In the genomic region with DNA sequence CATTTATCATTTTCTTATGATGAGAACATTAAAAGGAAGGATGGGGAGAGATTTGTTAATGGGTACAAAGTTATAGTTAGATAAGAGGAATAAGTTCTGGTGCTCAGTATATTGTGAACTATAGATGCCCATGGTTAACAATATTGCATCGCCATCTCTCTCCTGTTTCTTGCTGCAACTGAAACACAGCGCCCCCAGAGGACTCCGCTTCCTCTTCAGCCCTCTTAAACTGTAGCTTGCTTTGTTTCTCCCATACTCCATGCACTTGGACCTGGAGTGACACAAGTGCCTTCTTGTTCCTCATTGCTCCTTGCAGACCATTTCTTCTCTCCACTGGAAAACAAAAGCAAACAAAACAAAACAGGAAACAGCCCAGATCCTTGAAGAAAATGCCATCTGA, we compare ENCODE assay signal across 8 cellular contexts.
A peak's percentile ranks its signal among the peaks of the same experiment; 100 is the strongest.
DNase-seq lines count a peak whose midpoint lies in the region; ATAC-seq and TF ChIP-seq lines count a peak whose summit lies in the region.

No MANE protein-coding gene starts in this region.

- H3K27me3 Mint-ChIP-seq in CD8-positive, alpha-beta memory T cell = peaks cover 4 to 9% of the 10 kb centered on the region in 2 donors

- no peaks in the 10 kb centered on the region for H3K36me3 ChIP-seq in heart right ventricle
- H3K36me3 ChIP-seq in CD8-positive, alpha-beta memory T cell (ENCODE audit: insufficient read depth, low read length) = no peaks in the 10 kb centered on the region

- H3K9me3 ChIP-seq in heart right ventricle = no peaks in the 10 kb centered on the region
- no peaks in the 10 kb centered on the region for H3K9me3 ChIP-seq in CD8-positive, alpha-beta memory T cell (ENCODE audit: low read length)

- H3K4me3 ChIP-seq in AG04449 (ENCODE audit: low read depth, low read length) (no peak overlapping the region), heart right ventricle (no peak overlapping the region)
- no peak overlapping the region for H3K4me3 ChIP-seq in CD8-positive, alpha-beta memory T cell (ENCODE audit: low read length)

- no peaks in the 10 kb centered on the region for H3K4me1 ChIP-seq in heart right ventricle
- H3K4me1 ChIP-seq in CD8-positive, alpha-beta memory T cell (ENCODE audit: insufficient read depth, low read length) = no peaks in the 10 kb centered on the region

- H3K4me3 Mint-ChIP-seq in CD8-positive, alpha-beta memory T cell = no peak overlapping the region

- intact Hi-C loops in heart right ventricle (cut with DNase I) = no loop called here

- 28 to 45% methylated on average over 3 of the region's 3 CpGs for WGBS in heart right ventricle, 2 donors

- no peak overlapping the region for H3K27ac ChIP-seq in heart right ventricle
- no peak overlapping the region for H3K27ac ChIP-seq in CD8-positive, alpha-beta memory T cell (ENCODE audit: low read depth, low read length)

- H3K27ac Mint-ChIP-seq in CD8-positive, alpha-beta memory T cell = no peak overlapping the region

- ATAC-seq in heart right ventricle (peak in 1 of 8 donors; percentile 66), HG03097 (IDR thresholded peaks at IDR 0.05; ENCODE audit: low FRiP score, unreplicated experiment) (no peak), HG03460 (IDR thresholded peaks at IDR 0.05; ENCODE audit: unreplicated experiment) (no peak)

- no peaks in the 10 kb centered on the region for H3K36me3 Mint-ChIP-seq in CD8-positive, alpha-beta memory T cell

- no peak for DNase-seq in AG04449 (ENCODE audit: low read depth, low spot score)
- DNase-seq in SHP77 treated with DMSO at 0.1 percent for 48 hours (lab: John Stamatoyannopoulos, UW) = peak; percentile 32
- no peak for DNase-seq in heart right ventricle
- no peak for DNase-seq in CD8-positive, alpha-beta memory T cell
- no peak for DNase-seq in NCI-H2227 (lab: John Stamatoyannopoulos, UW; ENCODE audit: unreplicated experiment)

- peak; percentile 36 for TF ChIP-seq CTCF in AG04449 (IDR thresholded peaks at IDR 0.05; ENCODE audit: insufficient read depth, low read length, missing control alignments)
- peak; percentile 55; the same call in 2 of the 3 replicates for TF ChIP-seq CTCF in GM12872 (IDR thresholded peaks at IDR 0.05; ENCODE audit: insufficient read depth, low read depth, low read length)
- TF ChIP-seq CTCF in heart right ventricle (IDR thresholded peaks at IDR 0.05) = peak in 7 of 9 donors; percentile 35 to 58 (median 53)

- POLR2A ChIA-PET in AG04449 (lab: Yijun Ruan, JAX) = no interaction called here
- POLR2A ChIA-PET in CD8-positive, alpha-beta memory T cell (lab: Charles Lee) = no interaction called here

- no peaks in the 10 kb centered on the region for H3K9me3 Mint-ChIP-seq in CD8-positive, alpha-beta memory T cell

- no peaks in the 10 kb centered on the region for H3K27me3 ChIP-seq in heart right ventricle
- H3K27me3 ChIP-seq in CD8-positive, alpha-beta memory T cell (ENCODE audit: insufficient read depth, low read length, poor library complexity, severe bottlenecking) = no peaks in the 10 kb centered on the region

- CTCF ChIA-PET in AG04449 (lab: Yijun Ruan, JAX) = interaction anchor here (1.0 to 2.0 kb wide), 3 partner anchors 9 to 12 kb away, joined by 3 to 9 read pairs (median 6); no protein-coding TSS in a partner anchor
- CTCF ChIA-PET in CD8-positive, alpha-beta memory T cell (lab: Charles Lee) = no interaction called here

- peaks cover 4 to 14% (median 8%) of the 10 kb centered on the region in 3 donors for H3K4me1 Mint-ChIP-seq in CD8-positive, alpha-beta memory T cell
